12 cellular contexts compared by ENCODE assay signal in the genomic region with DNA sequence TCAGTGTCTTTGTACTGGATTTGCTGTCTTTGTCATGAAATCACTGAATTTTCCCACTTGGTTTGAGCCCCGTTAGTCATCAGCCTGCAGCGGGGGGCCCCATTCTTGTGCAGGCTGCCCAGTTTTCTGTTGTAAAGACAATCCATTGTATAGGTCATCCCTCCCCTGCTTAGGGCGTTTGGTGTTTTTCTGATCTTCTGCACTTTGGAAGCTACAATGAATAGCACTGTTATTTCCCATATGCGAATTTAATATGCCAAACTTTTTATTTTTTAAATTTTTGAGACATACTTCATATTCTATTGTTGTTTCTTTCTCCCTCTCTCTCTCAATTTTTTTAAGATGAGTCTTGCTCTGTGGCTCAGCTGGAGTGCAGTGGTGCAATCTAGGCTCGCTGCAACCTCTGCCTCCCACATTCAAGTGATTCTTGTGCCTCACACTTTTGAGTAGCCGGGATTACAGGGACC. TPM values are rescaled to one million over a fixed set of nuclear protein-coding genes. Genes with fewer than 3 reads are reported as not detected.
DNase-seq lines count a peak whose midpoint lies in the region; ATAC-seq and TF ChIP-seq lines count a peak whose summit lies in the region.
"Had no signal": no experiment of that assay in that cellular context is flagged by ENCODE, and none has a peak within 500 bp of the region (broad histone marks: within the 10 kb centered on the region; RNA-seq: fewer than 3 reads in every experiment).

No MANE protein-coding gene starts in this region.

- H3K27ac Mint-ChIP-seq in immature natural killer cell = peak overlapping the region in 2 of 6 donors; percentile 50 to 78
- H3K27ac Mint-ChIP-seq in progenitor cell of endocrine pancreas = no peak overlapping the region
- H3K27ac Mint-ChIP-seq: activated naive CD4-positive, alpha-beta T cell treated with anti-CD3 and anti-CD28 coated beads, Interleukin-2, amount 10 ng/mL, durations not matched to agents 7 days and 5 days had no signal

- no peak for TF ChIP-seq EP300 in sigmoid colon (IDR thresholded peaks at IDR 0.05)

- H3K27me3 Mint-ChIP-seq in immature natural killer cell (ENCODE audit: low read depth in 3 of 3) = peaks cover 0 to 3% (median 0%) of the 10 kb centered on the region in 3 donors
- H3K27me3 Mint-ChIP-seq in progenitor cell of endocrine pancreas = no peaks in the 10 kb centered on the region

- peak; percentile 55 for DNase-seq in GM04504 (ENCODE audit: low read depth)
- peak; percentile 61 for DNase-seq in NB4 (ENCODE audit: low read depth)
- peak; percentile 79 for DNase-seq in fibroblast of peridontal ligament (ENCODE audit: extremely low read depth)
- no peak for DNase-seq in sigmoid colon
- DNase-seq in immature natural killer cell = no peak
- DNase-seq in progenitor cell of endocrine pancreas (ENCODE audit: low spot score, unreplicated experiment) = no peak
- DNase-seq: activated CD8-positive, alpha-beta memory T cell treated with anti-CD3 and anti-CD28 coated beads for 24 hours; activated naive CD4-positive, alpha-beta T cell treated with anti-CD3 and anti-CD28 coated beads, Interleukin-2, amount 10 ng/mL, durations not matched to agents 7 days and 5 days; hippocampal formation; PC-9; spleen had no signal

- H3K4me3 Mint-ChIP-seq in immature natural killer cell (no peak overlapping the region), progenitor cell of endocrine pancreas (ENCODE audit: low read depth) (no peak overlapping the region)
- H3K4me3 Mint-ChIP-seq: activated naive CD4-positive, alpha-beta T cell treated with anti-CD3 and anti-CD28 coated beads, Interleukin-2, amount 10 ng/mL, durations not matched to agents 7 days and 5 days had no signal

- no peak for TF ChIP-seq CTCF in NB4 (IDR thresholded peaks at IDR 0.05; ENCODE audit: low read depth, low read length)
- TF ChIP-seq CTCF in sigmoid colon (IDR thresholded peaks at IDR 0.05) = no peak
- TF ChIP-seq CTCF in progenitor cell of endocrine pancreas (IDR thresholded peaks at IDR 0.05; ENCODE audit: unreplicated experiment) = no peak

- H3K36me3 Mint-ChIP-seq in immature natural killer cell (peaks cover 0 to under 1% (median 0%) of the 10 kb centered on the region in 3 donors), progenitor cell of endocrine pancreas (ENCODE audit: insufficient read depth) (no peaks in the 10 kb centered on the region)
- H3K36me3 Mint-ChIP-seq: activated naive CD4-positive, alpha-beta T cell treated with anti-CD3 and anti-CD28 coated beads, Interleukin-2, amount 10 ng/mL, durations not matched to agents 7 days and 5 days had no signal

- TF ChIP-seq POLR2A in NB4 (IDR thresholded peaks at IDR 0.05; ENCODE audit: extremely low read depth, insufficient read length) = no peak
- TF ChIP-seq POLR2A in sigmoid colon (IDR thresholded peaks at IDR 0.05) = no peak

- ATAC-seq in GM21381 (IDR thresholded peaks at IDR 0.05; ENCODE audit: unreplicated experiment) = no peak

- H3K9me3 ChIP-seq in sigmoid colon = no peaks in the 10 kb centered on the region
- H3K9me3 ChIP-seq: spleen had no signal

- WGBS in sigmoid colon, 2 donors = 85 to 86% methylated on average over 6 of the region's 6 CpGs

- no peaks in the 10 kb centered on the region for H3K27me3 ChIP-seq in sigmoid colon
- H3K27me3 ChIP-seq: spleen had no signal

- intact Hi-C loops in sigmoid colon (cut with DNase I) = no loop called here

- H3K27ac ChIP-seq in sigmoid colon = peak overlapping the region in 3 of 4 donors; percentile 18 to 32 (median 20)
- H3K27ac ChIP-seq: PC-9 had no signal

- peaks cover 0 to 19% (median 12%) of the 10 kb centered on the region in 4 donors for H3K4me1 ChIP-seq in sigmoid colon

- no peak overlapping the region for H3K4me3 ChIP-seq in NB4 (ENCODE audit: low read depth, low read length)
- H3K4me3 ChIP-seq in sigmoid colon = no peak overlapping the region
- H3K4me3 ChIP-seq: PC-9, spleen had no signal

- peaks cover 0 to 4% of the 10 kb centered on the region in 2 donors for H3K4me1 Mint-ChIP-seq in immature natural killer cell
- H3K4me1 Mint-ChIP-seq in progenitor cell of endocrine pancreas (ENCODE audit: low read depth) = peaks cover 3% of the 10 kb centered on the region
- H3K4me1 Mint-ChIP-seq: activated naive CD4-positive, alpha-beta T cell treated with anti-CD3 and anti-CD28 coated beads, Interleukin-2, amount 10 ng/mL, durations not matched to agents 7 days and 5 days had no signal

- H3K36me3 ChIP-seq in sigmoid colon = no peaks in the 10 kb centered on the region
- H3K36me3 ChIP-seq: spleen had no signal

- no peaks in the 10 kb centered on the region for H3K9me3 Mint-ChIP-seq in immature natural killer cell
- H3K9me3 Mint-ChIP-seq in progenitor cell of endocrine pancreas (ENCODE audit: low read depth) = no peaks in the 10 kb centered on the region
- H3K9me3 Mint-ChIP-seq: activated naive CD4-positive, alpha-beta T cell treated with anti-CD3 and anti-CD28 coated beads, Interleukin-2, amount 10 ng/mL, durations not matched to agents 7 days and 5 days had no signal

RNA-seq across cellular contexts. Expression of a gene that starts 9.0 kb away (rescaled TPM):
- total RNA-seq in sigmoid colon (10 to 100 TPM; 13.2 to 23.8 (median 15.9) TPM), progenitor cell of endocrine pancreas (16.7 and 19.8 TPM in 2 replicates)
- polyA plus RNA-seq in sigmoid colon (1 to 10 TPM in 2 of 3 donors, under 1 TPM in 1; 0.69 to 8.8 (median 3.6) TPM), immature natural killer cell (10 to 100 TPM in 2 of 3 donors, 1 to 10 TPM in 1; 9.7 to 15.9 (median 15.3) TPM)

RNA-seq across cellular contexts. Expression of a gene that starts 18.6 kb away (rescaled TPM):
- total RNA-seq in sigmoid colon (not detected), progenitor cell of endocrine pancreas (not detected in 2 replicates)
- polyA plus RNA-seq in sigmoid colon (not detected), immature natural killer cell (not detected)
- total RNA-seq: PC-9, spleen had no signal
- polyA plus RNA-seq: spleen had no signal

RNA-seq across cellular contexts. Expression of a gene that starts 30.9 kb away (rescaled TPM):
- total RNA-seq in sigmoid colon (1 to 10 TPM in 2 of 4 donors, under 1 TPM in 1, not detected in 1; 0.36 to 1.8 (median 1.7) TPM), progenitor cell of endocrine pancreas (3.6 and 4.5 TPM in 2 replicates)
- polyA plus RNA-seq in sigmoid colon (under 1 TPM in 1 of 3 donors, not detected in 2; 0.23 TPM), immature natural killer cell (under 1 TPM in 1 of 3 donors, not detected in 2; 0.24 TPM)
- total RNA-seq: spleen had no signal

RNA-seq across cellular contexts. Expression of a gene that starts 32.1 kb away (rescaled TPM):
- total RNA-seq in sigmoid colon = 10 to 100 TPM; 27.8 to 54.6 (median 47.2) TPM
- polyA plus RNA-seq in sigmoid colon = 100 to 1,000 TPM; 103 to 122 (median 115) TPM
- polyA plus RNA-seq in immature natural killer cell = 100 to 1,000 TPM in 2 of 3 donors, 10 to 100 TPM in 1; 65.3 to 118 (median 107) TPM
- 102 and 107 TPM in 2 replicates for total RNA-seq in progenitor cell of endocrine pancreas

RNA-seq across cellular contexts. Expression of a gene that starts 59.5 kb away (rescaled TPM):
- 10 to 100 TPM; 40.4 to 55.8 (median 44.8) TPM for total RNA-seq in sigmoid colon
- polyA plus RNA-seq in sigmoid colon = 100 to 1,000 TPM in 1 of 3 donors, 10 to 100 TPM in 2; 71.5 to 102 (median 79.4) TPM
- polyA plus RNA-seq in immature natural killer cell = 10 to 100 TPM; 35.8 to 43.6 (median 36.3) TPM
- 50.7 and 56.6 TPM in 2 replicates for total RNA-seq in progenitor cell of endocrine pancreas

Comparison
In these comparisons a context has a peak if more than half of its experiments do, and no peak if none do; other contexts are left out.
1. DNase-seq: peak in GM04504 (single experiment), NB4 (single experiment) and fibroblast of peridontal ligament (single experiment); none in sigmoid colon (single experiment), immature natural killer cell (0 of 3) and progenitor cell of endocrine pancreas (single experiment).